Comparison of ENCODE assay signal across 1 cellular context in the genomic region with DNA sequence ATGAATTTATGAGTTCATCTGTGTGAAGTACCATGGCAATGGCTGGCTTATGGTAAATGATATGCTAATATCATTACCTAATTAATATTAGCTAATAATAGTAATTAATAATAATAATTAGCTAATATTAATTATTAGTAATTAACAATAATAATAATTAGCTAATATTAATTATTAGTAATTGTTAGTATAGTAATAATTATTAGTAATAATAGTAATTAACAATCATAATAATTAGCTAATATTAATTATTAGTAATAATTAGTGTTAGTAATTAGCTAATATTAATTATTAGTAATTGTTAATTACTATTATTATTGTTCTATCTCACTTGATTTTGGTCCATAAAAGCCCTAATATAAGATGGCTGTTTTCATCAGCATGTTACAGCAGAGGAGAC.
TF ChIP-seq lines count a peak whose summit lies in the region.

No MANE protein-coding gene starts in this region.

TF ChIP-seq in K562, 482 proteins besides CTCF, POLR2A, EP300 and RAD21 (continued from another document):
- TF ChIP-seq UBTF (IDR thresholded peaks at IDR 0.05; ENCODE audit: borderline replicate concordance in 1 of 2, low read depth in 2 of 2, low read length in 2 of 2) (no peak), SAFB (IDR thresholded peaks at IDR 0.05; ENCODE audit: borderline replicate concordance, low read depth, low read length) (peak; percentile 80; the same call in 1 of the 2 replicates), GATAD2B (IDR thresholded peaks at IDR 0.05; ENCODE audit: borderline replicate concordance) (no peak), ZNF518B (CRISPR knock-in tag; IDR thresholded peaks at IDR 0.05) (no peak), DACH1 (IDR thresholded peaks at IDR 0.05; ENCODE audit: partially characterized antibody) (peak; percentile 88), ZNF780A (CRISPR knock-in tag; IDR thresholded peaks at IDR 0.05) (no peak)
- TF ChIP-seq, protein P1, sequence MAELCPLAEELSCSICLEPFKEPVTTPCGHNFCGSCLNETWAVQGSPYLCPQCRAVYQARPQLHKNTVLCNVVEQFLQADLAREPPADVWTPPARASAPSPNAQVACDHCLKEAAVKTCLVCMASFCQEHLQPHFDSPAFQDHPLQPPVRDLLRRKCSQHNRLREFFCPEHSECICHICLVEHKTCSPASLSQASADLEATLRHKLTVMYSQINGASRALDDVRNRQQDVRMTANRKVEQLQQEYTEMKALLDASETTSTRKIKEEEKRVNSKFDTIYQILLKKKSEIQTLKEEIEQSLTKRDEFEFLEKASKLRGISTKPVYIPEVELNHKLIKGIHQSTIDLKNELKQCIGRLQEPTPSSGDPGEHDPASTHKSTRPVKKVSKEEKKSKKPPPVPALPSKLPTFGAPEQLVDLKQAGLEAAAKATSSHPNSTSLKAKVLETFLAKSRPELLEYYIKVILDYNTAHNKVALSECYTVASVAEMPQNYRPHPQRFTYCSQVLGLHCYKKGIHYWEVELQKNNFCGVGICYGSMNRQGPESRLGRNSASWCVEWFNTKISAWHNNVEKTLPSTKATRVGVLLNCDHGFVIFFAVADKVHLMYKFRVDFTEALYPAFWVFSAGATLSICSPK (IDR thresholded peaks at IDR 0.05; ENCODE audit: borderline replicate concordance), result no peak
